Comparison of ENCODE assay signal across 3 cellular contexts in the genomic region with DNA sequence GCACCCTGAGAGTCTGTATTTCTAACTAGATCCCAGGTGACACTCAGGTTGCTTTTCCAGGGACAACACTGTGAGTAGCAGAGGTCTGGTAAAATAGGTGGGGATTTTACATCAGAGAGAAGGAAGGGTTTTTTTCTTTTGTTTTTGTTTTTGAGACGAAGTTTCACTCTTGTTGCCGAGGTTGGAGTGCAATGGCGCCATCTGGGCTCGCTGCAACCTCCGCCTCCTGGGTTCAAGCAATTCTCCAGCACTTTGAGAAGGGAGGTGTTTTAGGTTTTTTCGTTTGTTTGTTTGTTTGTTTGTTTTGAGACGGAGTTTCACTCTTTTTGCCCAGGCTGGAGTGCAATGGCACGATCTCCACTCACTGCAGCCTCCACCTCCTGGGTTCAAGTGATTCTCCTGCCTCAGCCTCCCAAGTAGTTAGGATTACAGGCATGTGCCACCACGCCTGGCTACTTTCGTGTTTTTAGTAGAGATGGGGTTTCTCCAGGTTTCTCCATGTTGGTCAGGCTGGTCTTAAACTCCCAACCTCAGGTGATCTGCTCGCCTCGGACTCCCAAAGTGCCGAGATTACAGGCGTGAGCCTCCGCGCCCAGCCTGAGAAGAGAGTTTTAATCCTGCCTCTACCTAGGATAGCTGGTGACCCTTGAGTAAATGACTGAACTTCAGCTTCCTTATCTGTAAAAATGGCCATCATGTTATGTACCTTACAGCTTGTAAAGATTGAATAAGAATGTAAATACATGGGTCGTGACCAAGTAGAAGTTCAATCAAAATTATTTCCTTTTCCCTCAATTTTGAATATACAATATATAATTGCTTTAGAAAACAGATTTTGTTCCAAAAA.
TF ChIP-seq lines count a peak whose summit lies in the region.

No MANE protein-coding gene starts in this region.

TF ChIP-seq in GM23338, 12 proteins besides CTCF, POLR2A, EP300 and RAD21 (continues in another document):
- TF ChIP-seq, protein P1, sequence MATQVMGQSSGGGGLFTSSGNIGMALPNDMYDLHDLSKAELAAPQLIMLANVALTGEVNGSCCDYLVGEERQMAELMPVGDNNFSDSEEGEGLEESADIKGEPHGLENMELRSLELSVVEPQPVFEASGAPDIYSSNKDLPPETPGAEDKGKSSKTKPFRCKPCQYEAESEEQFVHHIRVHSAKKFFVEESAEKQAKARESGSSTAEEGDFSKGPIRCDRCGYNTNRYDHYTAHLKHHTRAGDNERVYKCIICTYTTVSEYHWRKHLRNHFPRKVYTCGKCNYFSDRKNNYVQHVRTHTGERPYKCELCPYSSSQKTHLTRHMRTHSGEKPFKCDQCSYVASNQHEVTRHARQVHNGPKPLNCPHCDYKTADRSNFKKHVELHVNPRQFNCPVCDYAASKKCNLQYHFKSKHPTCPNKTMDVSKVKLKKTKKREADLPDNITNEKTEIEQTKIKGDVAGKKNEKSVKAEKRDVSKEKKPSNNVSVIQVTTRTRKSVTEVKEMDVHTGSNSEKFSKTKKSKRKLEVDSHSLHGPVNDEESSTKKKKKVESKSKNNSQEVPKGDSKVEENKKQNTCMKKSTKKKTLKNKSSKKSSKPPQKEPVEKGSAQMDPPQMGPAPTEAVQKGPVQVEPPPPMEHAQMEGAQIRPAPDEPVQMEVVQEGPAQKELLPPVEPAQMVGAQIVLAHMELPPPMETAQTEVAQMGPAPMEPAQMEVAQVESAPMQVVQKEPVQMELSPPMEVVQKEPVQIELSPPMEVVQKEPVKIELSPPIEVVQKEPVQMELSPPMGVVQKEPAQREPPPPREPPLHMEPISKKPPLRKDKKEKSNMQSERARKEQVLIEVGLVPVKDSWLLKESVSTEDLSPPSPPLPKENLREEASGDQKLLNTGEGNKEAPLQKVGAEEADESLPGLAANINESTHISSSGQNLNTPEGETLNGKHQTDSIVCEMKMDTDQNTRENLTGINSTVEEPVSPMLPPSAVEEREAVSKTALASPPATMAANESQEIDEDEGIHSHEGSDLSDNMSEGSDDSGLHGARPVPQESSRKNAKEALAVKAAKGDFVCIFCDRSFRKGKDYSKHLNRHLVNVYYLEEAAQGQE (IDR thresholded peaks at IDR 0.05; ENCODE audit: unreplicated experiment) = no peak
- TF ChIP-seq EZH2phosphoT487 (IDR thresholded peaks at IDR 0.05; ENCODE audit: unreplicated experiment) = no peak

TF ChIP-seq in H1, 55 proteins besides CTCF, POLR2A, EP300 and RAD21:
- TF ChIP-seq KDM5A (IDR thresholded peaks at IDR 0.05; ENCODE audit: low read length) (no peak), SP2 (IDR thresholded peaks at IDR 0.05; ENCODE audit: low read length) (no peak), HDAC6 (IDR thresholded peaks at IDR 0.05; ENCODE audit: low read depth, low read length) (no peak), RFX5 (IDR thresholded peaks at IDR 0.05; ENCODE audit: borderline replicate concordance, low read depth, low read length) (no peak), GABPA (IDR thresholded peaks at IDR 0.05; ENCODE audit: borderline replicate concordance, insufficient read depth, low read length) (no peak), TAF7 (optimal IDR thresholded peaks at IDR 0.05; ENCODE audit: borderline replicate concordance, low read depth, low read length) (no peak), BACH1 (IDR thresholded peaks at IDR 0.05; ENCODE audit: low read length) (no peak), SRF (IDR thresholded peaks at IDR 0.05; ENCODE audit: low read depth, low read length) (no peak)

TF ChIP-seq in SK-N-SH treated with all-trans-retinoic acid at 6 μM for 48 hours, 23 proteins besides CTCF, POLR2A, EP300 and RAD21:
- TF ChIP-seq ZNF565 (CRISPR knock-in tag; conservative IDR thresholded peaks at IDR 0.05; ENCODE audit: low read depth) (no peak), CSDC2 (CRISPR knock-in tag; IDR thresholded peaks at IDR 0.05) (no peak), ZC3H10 (CRISPR knock-in tag; IDR thresholded peaks at IDR 0.05) (no peak), SNAI2 (CRISPR knock-in tag; IDR thresholded peaks at IDR 0.05) (no peak), RARB (CRISPR knock-in tag; IDR thresholded peaks at IDR 0.05) (no peak), ESRRG (CRISPR knock-in tag; IDR thresholded peaks at IDR 0.05) (no peak), GLIS3 (CRISPR knock-in tag; IDR thresholded peaks at IDR 0.05) (no peak), PPARA (CRISPR knock-in tag; IDR thresholded peaks at IDR 0.05; ENCODE audit: borderline replicate concordance) (no peak), TOX (CRISPR knock-in tag; IDR thresholded peaks at IDR 0.05; ENCODE audit: borderline replicate concordance) (no peak), TCF4 (CRISPR knock-in tag; IDR thresholded peaks at IDR 0.05; ENCODE audit: borderline replicate concordance) (no peak), BACH2 (CRISPR knock-in tag; IDR thresholded peaks at IDR 0.05; ENCODE audit: borderline replicate concordance) (no peak), ZFP30 (CRISPR knock-in tag; IDR thresholded peaks at IDR 0.05) (no peak), ISL1 (CRISPR knock-in tag; IDR thresholded peaks at IDR 0.05) (no peak)
- TF ChIP-seq, protein P2, sequence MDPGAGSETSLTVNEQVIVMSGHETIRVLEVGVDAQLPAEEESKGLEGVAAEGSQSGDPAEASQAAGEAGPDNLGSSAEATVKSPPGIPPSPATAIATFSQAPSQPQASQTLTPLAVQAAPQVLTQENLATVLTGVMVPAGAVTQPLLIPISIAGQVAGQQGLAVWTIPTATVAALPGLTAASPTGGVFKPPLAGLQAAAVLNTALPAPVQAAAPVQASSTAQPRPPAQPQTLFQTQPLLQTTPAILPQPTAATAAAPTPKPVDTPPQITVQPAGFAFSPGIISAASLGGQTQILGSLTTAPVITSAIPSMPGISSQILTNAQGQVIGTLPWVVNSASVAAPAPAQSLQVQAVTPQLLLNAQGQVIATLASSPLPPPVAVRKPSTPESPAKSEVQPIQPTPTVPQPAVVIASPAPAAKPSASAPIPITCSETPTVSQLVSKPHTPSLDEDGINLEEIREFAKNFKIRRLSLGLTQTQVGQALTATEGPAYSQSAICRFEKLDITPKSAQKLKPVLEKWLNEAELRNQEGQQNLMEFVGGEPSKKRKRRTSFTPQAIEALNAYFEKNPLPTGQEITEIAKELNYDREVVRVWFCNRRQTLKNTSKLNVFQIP (CRISPR knock-in tag; IDR thresholded peaks at IDR 0.05; ENCODE audit: borderline replicate concordance, low read depth) = no peak
- TF ChIP-seq, protein P3, sequence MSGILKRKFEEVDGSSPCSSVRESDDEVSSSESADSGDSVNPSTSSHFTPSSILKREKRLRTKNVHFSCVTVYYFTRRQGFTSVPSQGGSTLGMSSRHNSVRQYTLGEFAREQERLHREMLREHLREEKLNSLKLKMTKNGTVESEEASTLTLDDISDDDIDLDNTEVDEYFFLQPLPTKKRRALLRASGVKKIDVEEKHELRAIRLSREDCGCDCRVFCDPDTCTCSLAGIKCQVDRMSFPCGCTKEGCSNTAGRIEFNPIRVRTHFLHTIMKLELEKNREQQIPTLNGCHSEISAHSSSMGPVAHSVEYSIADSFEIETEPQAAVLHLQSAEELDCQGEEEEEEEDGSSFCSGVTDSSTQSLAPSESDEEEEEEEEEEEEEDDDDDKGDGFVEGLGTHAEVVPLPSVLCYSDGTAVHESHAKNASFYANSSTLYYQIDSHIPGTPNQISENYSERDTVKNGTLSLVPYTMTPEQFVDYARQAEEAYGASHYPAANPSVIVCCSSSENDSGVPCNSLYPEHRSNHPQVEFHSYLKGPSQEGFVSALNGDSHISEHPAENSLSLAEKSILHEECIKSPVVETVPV (CRISPR knock-in tag; IDR thresholded peaks at IDR 0.05) = no peak
- TF ChIP-seq, protein P4, sequence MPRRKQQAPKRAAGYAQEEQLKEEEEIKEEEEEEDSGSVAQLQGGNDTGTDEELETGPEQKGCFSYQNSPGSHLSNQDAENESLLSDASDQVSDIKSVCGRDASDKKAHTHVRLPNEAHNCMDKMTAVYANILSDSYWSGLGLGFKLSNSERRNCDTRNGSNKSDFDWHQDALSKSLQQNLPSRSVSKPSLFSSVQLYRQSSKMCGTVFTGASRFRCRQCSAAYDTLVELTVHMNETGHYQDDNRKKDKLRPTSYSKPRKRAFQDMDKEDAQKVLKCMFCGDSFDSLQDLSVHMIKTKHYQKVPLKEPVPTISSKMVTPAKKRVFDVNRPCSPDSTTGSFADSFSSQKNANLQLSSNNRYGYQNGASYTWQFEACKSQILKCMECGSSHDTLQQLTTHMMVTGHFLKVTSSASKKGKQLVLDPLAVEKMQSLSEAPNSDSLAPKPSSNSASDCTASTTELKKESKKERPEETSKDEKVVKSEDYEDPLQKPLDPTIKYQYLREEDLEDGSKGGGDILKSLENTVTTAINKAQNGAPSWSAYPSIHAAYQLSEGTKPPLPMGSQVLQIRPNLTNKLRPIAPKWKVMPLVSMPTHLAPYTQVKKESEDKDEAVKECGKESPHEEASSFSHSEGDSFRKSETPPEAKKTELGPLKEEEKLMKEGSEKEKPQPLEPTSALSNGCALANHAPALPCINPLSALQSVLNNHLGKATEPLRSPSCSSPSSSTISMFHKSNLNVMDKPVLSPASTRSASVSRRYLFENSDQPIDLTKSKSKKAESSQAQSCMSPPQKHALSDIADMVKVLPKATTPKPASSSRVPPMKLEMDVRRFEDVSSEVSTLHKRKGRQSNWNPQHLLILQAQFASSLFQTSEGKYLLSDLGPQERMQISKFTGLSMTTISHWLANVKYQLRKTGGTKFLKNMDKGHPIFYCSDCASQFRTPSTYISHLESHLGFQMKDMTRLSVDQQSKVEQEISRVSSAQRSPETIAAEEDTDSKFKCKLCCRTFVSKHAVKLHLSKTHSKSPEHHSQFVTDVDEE (CRISPR knock-in tag; IDR thresholded peaks at IDR 0.05) = no peak
- TF ChIP-seq, protein P5, sequence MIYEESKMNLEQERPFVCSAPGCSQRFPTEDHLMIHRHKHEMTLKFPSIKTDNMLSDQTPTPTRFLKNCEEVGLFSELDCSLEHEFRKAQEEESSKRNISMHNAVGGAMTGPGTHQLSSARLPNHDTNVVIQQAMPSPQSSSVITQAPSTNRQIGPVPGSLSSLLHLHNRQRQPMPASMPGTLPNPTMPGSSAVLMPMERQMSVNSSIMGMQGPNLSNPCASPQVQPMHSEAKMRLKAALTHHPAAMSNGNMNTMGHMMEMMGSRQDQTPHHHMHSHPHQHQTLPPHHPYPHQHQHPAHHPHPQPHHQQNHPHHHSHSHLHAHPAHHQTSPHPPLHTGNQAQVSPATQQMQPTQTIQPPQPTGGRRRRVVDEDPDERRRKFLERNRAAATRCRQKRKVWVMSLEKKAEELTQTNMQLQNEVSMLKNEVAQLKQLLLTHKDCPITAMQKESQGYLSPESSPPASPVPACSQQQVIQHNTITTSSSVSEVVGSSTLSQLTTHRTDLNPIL (CRISPR knock-in tag; IDR thresholded peaks at IDR 0.05; ENCODE audit: low read depth) = no peak
